Comparison of ENCODE assay signal across 9 cellular contexts in the genomic region with DNA sequence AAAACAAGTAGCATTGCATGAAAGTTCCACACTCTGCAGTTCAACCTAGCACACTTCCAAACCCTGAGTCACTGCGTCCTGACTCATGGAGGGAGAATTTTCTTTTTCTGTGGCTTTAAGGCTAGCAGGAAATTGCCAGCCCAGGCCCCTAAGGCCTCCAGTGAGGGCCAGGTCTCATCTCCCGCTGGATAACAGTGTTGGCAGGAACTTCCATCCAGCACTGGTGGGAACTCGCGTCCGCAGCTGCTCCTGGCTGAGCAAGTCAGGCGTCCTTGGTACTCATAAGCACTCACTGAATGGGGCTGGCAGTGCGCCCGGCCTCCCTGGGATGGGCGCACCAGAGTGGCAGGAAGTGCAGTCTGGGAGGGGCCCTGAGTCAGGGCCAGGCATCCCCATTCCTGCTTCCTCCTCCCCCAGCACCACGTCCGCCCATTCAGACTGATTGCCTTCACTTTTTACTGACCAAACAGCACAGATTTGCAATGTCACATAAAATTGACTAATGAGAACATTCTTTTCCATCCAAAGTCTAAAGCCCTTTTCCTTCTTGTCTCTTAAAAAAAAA.
DNase-seq lines count a peak whose midpoint lies in the region; ATAC-seq, FAIRE-seq and TF ChIP-seq lines count a peak whose summit lies in the region.
"Had no signal": no experiment of that assay in that cellular context is flagged by ENCODE, and none has a peak within 500 bp of the region (broad histone marks: within the 10 kb centered on the region; RNA-seq: fewer than 3 reads in every experiment).

No MANE protein-coding gene starts in this region.

- FAIRE-seq in A204.1 (lab: Jason Lieb, UNC) = peak; percentile 98

- ATAC-seq in GM21423 (IDR thresholded peaks at IDR 0.05; ENCODE audit: unreplicated experiment) = peak; percentile 61
- ATAC-seq in stimulated activated effector memory CD8-positive, alpha-beta T cell treated with anti-CD3 and anti-CD28 coated beads, Interleukin-12 subunit alpha, Interleukin-12 subunit beta, amount 100 ng/mL, for 72 hours = no peak
- no peak for ATAC-seq in GM19467 (IDR thresholded peaks at IDR 0.05; ENCODE audit: unreplicated experiment)

- no peak overlapping the region for H3K4me3 Mint-ChIP-seq in stimulated activated effector memory CD8-positive, alpha-beta T cell treated with anti-CD3 and anti-CD28 coated beads, Interleukin-12 subunit alpha, Interleukin-12 subunit beta, amount 100 ng/mL, for 72 hours

- no peaks in the 10 kb centered on the region for H3K36me3 Mint-ChIP-seq in stimulated activated effector memory CD8-positive, alpha-beta T cell treated with anti-CD3 and anti-CD28 coated beads, Interleukin-12 subunit alpha, Interleukin-12 subunit beta, amount 100 ng/mL, for 72 hours

- H3K4me1 Mint-ChIP-seq in stimulated activated effector memory CD8-positive, alpha-beta T cell treated with anti-CD3 and anti-CD28 coated beads, Interleukin-12 subunit alpha, Interleukin-12 subunit beta, amount 100 ng/mL, for 72 hours = peaks cover 5% of the 10 kb centered on the region

- no peak overlapping the region for H3K4me3 ChIP-seq in cardiac fibroblast (replicated peaks in 1 of 2; ENCODE audit: low read depth in 2 of 2, low read length in 2 of 2)
- H3K4me3 ChIP-seq: cardiac muscle cell had no signal

- no peak overlapping the region for H3K27ac Mint-ChIP-seq in stimulated activated effector memory CD8-positive, alpha-beta T cell treated with anti-CD3 and anti-CD28 coated beads, Interleukin-12 subunit alpha, Interleukin-12 subunit beta, amount 100 ng/mL, for 72 hours

- peak; percentile 40 for DNase-seq in NCI-H748 treated with DMSO at 0.1 percent for 48 hours (lab: John Stamatoyannopoulos, UW)
- DNase-seq in cardiac fibroblast (ENCODE audit: low read depth in 2 of 2) = peak; percentile 100
- peak; percentile 99 for DNase-seq in kidney glomerular epithelial cell (lab: John Stamatoyannopoulos, UW)
- DNase-seq in stromal cell of bone marrow (ENCODE audit: low read depth) = peak; percentile 100
- no peak for DNase-seq in stimulated activated effector memory CD8-positive, alpha-beta T cell treated with anti-CD3 and anti-CD28 coated beads, Interleukin-12 subunit alpha, Interleukin-12 subunit beta, amount 100 ng/mL, for 72 hours (ENCODE audit: low spot score in 2 of 2)

- no peak for TF ChIP-seq CTCF in cardiac fibroblast (IDR thresholded peaks at IDR 0.05; ENCODE audit: low read depth, low read length)

- H3K9me3 Mint-ChIP-seq in stimulated activated effector memory CD8-positive, alpha-beta T cell treated with anti-CD3 and anti-CD28 coated beads, Interleukin-12 subunit alpha, Interleukin-12 subunit beta, amount 100 ng/mL, for 72 hours = no peaks in the 10 kb centered on the region

Comparison
In these comparisons a context has a peak if more than half of its experiments do, and no peak if none do; other contexts are left out.
1. DNase-seq: peak in NCI-H748 treated with DMSO at 0.1 percent for 48 hours (single experiment), cardiac fibroblast (2 of 2), kidney glomerular epithelial cell (single experiment) and stromal cell of bone marrow (single experiment); none in stimulated activated effector memory CD8-positive, alpha-beta T cell treated with anti-CD3 and anti-CD28 coated beads, Interleukin-12 subunit alpha, Interleukin-12 subunit beta, amount 100 ng/mL, for 72 hours (0 of 2).